8 cellular contexts compared by ENCODE assay signal in the genomic region with DNA sequence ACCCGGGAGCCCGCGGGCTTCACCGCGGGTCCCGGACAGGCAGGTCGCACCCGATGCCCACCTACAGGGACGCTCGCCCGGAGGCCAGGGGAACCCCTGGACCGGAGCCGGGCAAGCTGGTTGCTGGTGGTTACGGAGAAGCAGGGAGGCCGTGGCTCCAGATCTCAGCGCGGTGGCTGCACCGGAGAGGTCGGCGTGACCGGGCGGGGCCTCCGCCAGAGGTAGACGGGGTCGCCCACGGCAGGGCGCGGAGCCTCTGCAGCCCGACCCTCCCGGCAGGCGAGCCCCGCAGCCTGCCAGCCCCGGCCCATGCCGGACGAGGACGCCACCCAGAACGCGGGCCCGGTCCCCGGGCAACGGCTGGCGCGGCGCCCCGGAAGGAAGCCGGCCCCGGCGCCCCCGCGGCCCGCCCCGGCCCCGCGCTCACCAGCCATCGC. TPM values are rescaled to one million over a fixed set of nuclear protein-coding genes. Genes with fewer than 3 reads are reported as not detected.
DNase-seq lines count a peak whose midpoint lies in the region; ATAC-seq and TF ChIP-seq lines count a peak whose summit lies in the region.

No MANE protein-coding gene starts in this region.

- no peaks in the 10 kb centered on the region for H3K9me3 ChIP-seq in duodenal mucosa (ENCODE audit: control insufficient read depth in 1 of 2, low read length in 2 of 2)

- H3K9ac ChIP-seq in duodenal mucosa (ENCODE audit: low read depth in 1 of 2, low read length in 2 of 2): peak overlapping the region; percentile 56 to 74

- TF ChIP-seq CTCF in LNCaP clone FGC (IDR thresholded peaks at IDR 0.05; ENCODE audit: control insufficient read depth, extremely low read depth, insufficient read depth): no peak

- H3K4me1 Mint-ChIP-seq in naive thymus-derived CD8-positive, alpha-beta T cell: peaks cover 2 to 22% (median 10%) of the 10 kb centered on the region in 4 donors

- POLR2A ChIA-PET in naive thymus-derived CD8-positive, alpha-beta T cell (lab: Charles Lee): interaction anchor here (1.1 to 2.6 kb wide), 3 partner anchors 18 to 58 kb away, joined by 3 to 16 read pairs (median 14); partner anchors contain the start of genes ALYREF and ANAPC11

- H3K27ac ChIP-seq in duodenal mucosa (ENCODE audit: low read depth, low read length): peak overlapping the region; percentile 82

- peaks cover 56 to 72% of the 10 kb centered on the region in 2 donors for H3K36me3 ChIP-seq in duodenal mucosa (ENCODE audit: control insufficient read depth in 1 of 2, insufficient read depth in 2 of 2, low read length in 2 of 2)

- H3K36me3 Mint-ChIP-seq in naive thymus-derived CD8-positive, alpha-beta T cell: peaks cover 0 to 23% (median 4%) of the 10 kb centered on the region in 3 donors

- H3K4me3 ChIP-seq in GM08714 (ENCODE audit: low read length): peak overlapping the region; percentile 93
- peak overlapping the region; percentile 80 for H3K4me3 ChIP-seq in LNCaP clone FGC (ENCODE audit: low read depth, low read length)
- peak overlapping the region; percentile 79 to 83 for H3K4me3 ChIP-seq in duodenal mucosa (ENCODE audit: low read depth in 1 of 2, low read length in 2 of 2)

- no peaks in the 10 kb centered on the region for H3K27me3 Mint-ChIP-seq in naive thymus-derived CD8-positive, alpha-beta T cell

- H3K27ac Mint-ChIP-seq in naive thymus-derived CD8-positive, alpha-beta T cell: peak overlapping the region in 2 of 10 donors; percentile 38 to 78

- peak overlapping the region; percentile 69 to 91 (median 84) for H3K4me3 Mint-ChIP-seq in naive thymus-derived CD8-positive, alpha-beta T cell

- peak; percentile 17 for ATAC-seq in GM21619 (IDR thresholded peaks at IDR 0.05; ENCODE audit: unreplicated experiment)
- no peak for ATAC-seq in naive thymus-derived CD8-positive, alpha-beta T cell

- DNase-seq in LNCaP clone FGC (ENCODE audit: low read depth) (no peak), epidermal melanocyte (ENCODE audit: insufficient read length, low spot score) (no peak), cerebellum (ENCODE audit: low spot score) (no peak), dermis blood vessel endothelial cell (no peak)
- no peak for DNase-seq in naive thymus-derived CD8-positive, alpha-beta T cell

- H3K27me3 ChIP-seq in duodenal mucosa (ENCODE audit: control insufficient read depth in 1 of 2, insufficient read depth in 2 of 2, low read length in 2 of 2): no peaks in the 10 kb centered on the region

- H3K4me1 ChIP-seq in duodenal mucosa (ENCODE audit: control insufficient read depth in 1 of 2, insufficient read depth in 2 of 2, low read length in 2 of 2): peaks cover 16% of the 10 kb centered on the region in 2 donors

- no peaks in the 10 kb centered on the region for H3K9me3 Mint-ChIP-seq in naive thymus-derived CD8-positive, alpha-beta T cell

RNA-seq across cellular contexts. Expression of gene PCYT2, which starts 0.3 kb away (rescaled TPM):
- total RNA-seq in naive thymus-derived CD8-positive, alpha-beta T cell: 10 to 100 TPM; 34.9 to 38.5 TPM
- polyA plus RNA-seq in naive thymus-derived CD8-positive, alpha-beta T cell: 10 to 100 TPM; 22.9 to 24.0 (median 23.7) TPM
- total RNA-seq in cerebellum (14.1 TPM), dermis blood vessel endothelial cell (41.0 and 80.1 TPM in 2 replicates)

RNA-seq across cellular contexts. Expression of gene SIRT7, which starts 7.1 kb away (rescaled TPM):
- total RNA-seq in naive thymus-derived CD8-positive, alpha-beta T cell: 10 to 100 TPM; 66.5 to 70.8 TPM
- polyA plus RNA-seq in naive thymus-derived CD8-positive, alpha-beta T cell: 10 to 100 TPM; 21.3 to 30.6 (median 25.6) TPM
- 9.9 TPM for total RNA-seq in cerebellum
- total RNA-seq in dermis blood vessel endothelial cell: 17.3 and 21.1 TPM in 2 replicates

RNA-seq across cellular contexts. Expression of gene NPB, which starts 8.8 kb away (rescaled TPM):
- 1 to 10 TPM in 1 of 2 experiments, under 1 TPM in 1; 0.69 to 1.0 TPM for total RNA-seq in naive thymus-derived CD8-positive, alpha-beta T cell
- polyA plus RNA-seq in naive thymus-derived CD8-positive, alpha-beta T cell: not detected
- 2.8 TPM for total RNA-seq in cerebellum
- total RNA-seq in dermis blood vessel endothelial cell: 0.28 TPM in 1 of 2 replicates, not detected in the other

RNA-seq across cellular contexts. Expression of gene MAFG, which starts 16.7 kb away (rescaled TPM):
- 10 to 100 TPM; 17.1 to 18.0 TPM for total RNA-seq in naive thymus-derived CD8-positive, alpha-beta T cell
- polyA plus RNA-seq in naive thymus-derived CD8-positive, alpha-beta T cell: 1 to 10 TPM; 1.2 to 2.5 (median 2.2) TPM
- total RNA-seq in cerebellum (9.0 TPM), dermis blood vessel endothelial cell (19.7 and 22.4 TPM in 2 replicates)

RNA-seq across cellular contexts. Expression of gene ANAPC11, which starts 19.3 kb away (rescaled TPM):
- total RNA-seq in naive thymus-derived CD8-positive, alpha-beta T cell: 10 to 100 TPM; 38.7 to 48.1 TPM
- 100 to 1,000 TPM; 273 to 324 (median 275) TPM for polyA plus RNA-seq in naive thymus-derived CD8-positive, alpha-beta T cell
- 41.7 TPM for total RNA-seq in cerebellum
- total RNA-seq in dermis blood vessel endothelial cell: 79.9 and 128 TPM in 2 replicates
